In genomic region chr10:74178042-74178791, GRCh38 we compare ENCODE assay signal across 10 cellular contexts. TPM values are rescaled to one million over a fixed set of nuclear protein-coding genes. Genes with fewer than 3 reads are reported as not detected.
DNase-seq lines count a peak whose midpoint lies in the region; ATAC-seq and TF ChIP-seq lines count a peak whose summit lies in the region.
"Had no signal": no experiment of that assay in that cellular context is flagged by ENCODE, and none has a peak within 500 bp of the region (broad histone marks: within the 10 kb centered on the region; RNA-seq: fewer than 3 reads in every experiment).

No MANE protein-coding gene starts in this region.

- POLR2A ChIA-PET in OCI-LY7 (lab: Charles Lee) = interaction anchor here (0.6 to 3.1 kb wide), 9 partner anchors 12 to 206 kb away, joined by 3 to 25 read pairs (median 4); partner anchors contain the start of gene ADK

- H3K4me3 Mint-ChIP-seq in T-helper 2 cell treated with Interferon-gamma antibody and Interleukin-4, amounts not matched to agents 5 μg/mL and 100 μg/mL, for 36 hours = peak overlapping the region; percentile 25
- no peak overlapping the region for H3K4me3 Mint-ChIP-seq in endodermal cell

- H3K27me3 ChIP-seq in endodermal cell (ENCODE audit: control insufficient read depth, insufficient read depth, low read length, poor library complexity, severe bottlenecking) (no peaks in the 10 kb centered on the region), skeletal muscle satellite cell (ENCODE audit: control insufficient read depth, insufficient read depth, low read length) (no peaks in the 10 kb centered on the region)

- H3K4me1 ChIP-seq in OCI-LY7 (ENCODE audit: insufficient read depth, low read length, poor library complexity, severe bottlenecking) (peaks cover 20% of the 10 kb centered on the region), endodermal cell (ENCODE audit: control insufficient read depth, insufficient read depth, low read length) (no peaks in the 10 kb centered on the region), skeletal muscle satellite cell (ENCODE audit: control insufficient read depth, insufficient read depth, low read length) (peaks cover 34% of the 10 kb centered on the region)

- DNase-seq in T-helper 2 cell treated with Interferon-gamma antibody and Interleukin-4, amounts not matched to agents 5 μg/mL and 100 μg/mL, for 36 hours (ENCODE audit: low spot score) = no peak
- DNase-seq in T-helper 2 cell (no peak), OCI-LY7 (ENCODE audit: low spot score) (no peak), endodermal cell (no peak), NCI-H526 treated with DMSO at 0.1 percent for 48 hours (lab: John Stamatoyannopoulos, UW) (no peak), NOMO-1 treated with DMSO at 0.1 percent for 48 hours (lab: John Stamatoyannopoulos, UW; ENCODE audit: unreplicated experiment) (no peak)
- DNase-seq: NCI-H146, substantia nigra had no signal

- H3K27ac Mint-ChIP-seq in T-helper 2 cell treated with Interferon-gamma antibody and Interleukin-4, amounts not matched to agents 5 μg/mL and 100 μg/mL, for 36 hours = peak overlapping the region; percentile 34
- no peak overlapping the region for H3K27ac Mint-ChIP-seq in endodermal cell

- WGBS in endodermal cell (ENCODE audit: insufficient coverage in 1 of 2, insufficient read length in 1 of 2), 2 experiments = 92 to 100% methylated on average over 2 to 5 of the region's 5 CpGs

- no peaks in the 10 kb centered on the region for H3K9me3 Mint-ChIP-seq in T-helper 2 cell treated with Interferon-gamma antibody and Interleukin-4, amounts not matched to agents 5 μg/mL and 100 μg/mL, for 36 hours
- no peaks in the 10 kb centered on the region for H3K9me3 Mint-ChIP-seq in endodermal cell

- H3K27me3 Mint-ChIP-seq in T-helper 2 cell treated with Interferon-gamma antibody and Interleukin-4, amounts not matched to agents 5 μg/mL and 100 μg/mL, for 36 hours (ENCODE audit: low read depth) = no peaks in the 10 kb centered on the region
- H3K27me3 Mint-ChIP-seq in endodermal cell (ENCODE audit: insufficient read depth) = no peaks in the 10 kb centered on the region

- H3K27ac ChIP-seq in OCI-LY7 (ENCODE audit: low read depth, low read length, poor library complexity, severe bottlenecking) (no peak overlapping the region), endodermal cell (ENCODE audit: low read depth, low read length) (no peak overlapping the region)

- intact Hi-C loops in OCI-LY7 (cut with micrococcal nuclease; ENCODE audit: unreplicated experiment) = no loop called here

- no peaks in the 10 kb centered on the region for H3K36me3 Mint-ChIP-seq in T-helper 2 cell treated with Interferon-gamma antibody and Interleukin-4, amounts not matched to agents 5 μg/mL and 100 μg/mL, for 36 hours (ENCODE audit: low read depth)
- H3K36me3 Mint-ChIP-seq in endodermal cell (ENCODE audit: low read depth) = no peaks in the 10 kb centered on the region

- H3K4me3 ChIP-seq in OCI-LY7 (ENCODE audit: low read depth, low read length, poor library complexity, severe bottlenecking) = peak overlapping the region; percentile 15
- peak overlapping the region; percentile 65 for H3K4me3 ChIP-seq in endodermal cell (ENCODE audit: low read length)
- no peak overlapping the region for H3K4me3 ChIP-seq in skeletal muscle satellite cell (ENCODE audit: low read length)

- CTCF ChIA-PET in OCI-LY7 (lab: Charles Lee; ENCODE audit: unreplicated experiment) = no interaction called here

- H3K79me2 ChIP-seq in OCI-LY7 (ENCODE audit: insufficient read depth, low read depth, low read length) = peaks cover 42% of the 10 kb centered on the region; the same call in 1 of the 2 replicates

- TF ChIP-seq CTCF in OCI-LY7 (conservative IDR thresholded peaks at IDR 0.05; ENCODE audit: low read length) (no peak), endodermal cell (conservative IDR thresholded peaks at IDR 0.05) (no peak)

- H3K36me3 ChIP-seq in OCI-LY7 (ENCODE audit: insufficient read depth, low read length) = no peaks in the 10 kb centered on the region
- H3K36me3 ChIP-seq in endodermal cell (ENCODE audit: control insufficient read depth, insufficient read depth, low read length) = no peaks in the 10 kb centered on the region
- no peaks in the 10 kb centered on the region for H3K36me3 ChIP-seq in skeletal muscle satellite cell (ENCODE audit: insufficient read depth, low read length)

- no peaks in the 10 kb centered on the region for H3K9me2 ChIP-seq in OCI-LY7 (ENCODE audit: insufficient read depth, low read length)

- H3K9ac ChIP-seq in endodermal cell (ENCODE audit: extremely low read depth, low read length, poor library complexity, severe bottlenecking) = no peak overlapping the region
- H3K9ac ChIP-seq in skeletal muscle satellite cell (ENCODE audit: low read depth, low read length) = no peak overlapping the region

- H4K20me1 ChIP-seq in OCI-LY7 (ENCODE audit: insufficient read depth, low read length) = no peaks in the 10 kb centered on the region

- no peaks in the 10 kb centered on the region for H3K9me3 ChIP-seq in OCI-LY7 (ENCODE audit: low read length)
- no peaks in the 10 kb centered on the region for H3K9me3 ChIP-seq in endodermal cell (ENCODE audit: control insufficient read depth, low read length)
- H3K9me3 ChIP-seq in skeletal muscle satellite cell (replicated peaks; ENCODE audit: low read length) = no peaks in the 10 kb centered on the region

- peak overlapping the region; percentile 40 for H3K4me2 ChIP-seq in OCI-LY7 (ENCODE audit: low read length)
- H3K4me2 ChIP-seq in skeletal muscle satellite cell (ENCODE audit: low read length) = peak overlapping the region; percentile 11

- ATAC-seq in GM21528 (IDR thresholded peaks at IDR 0.05; ENCODE audit: low FRiP score, unreplicated experiment) = no peak

- H2AFZ ChIP-seq in OCI-LY7 (ENCODE audit: low read length) = no peak overlapping the region

- BruUV-seq in OCI-LY7 (replicated peaks; lab: Mats Ljungman, UMichigan) = no TSS peak

- peaks cover 42% of the 10 kb centered on the region for H3K4me1 Mint-ChIP-seq in T-helper 2 cell treated with Interferon-gamma antibody and Interleukin-4, amounts not matched to agents 5 μg/mL and 100 μg/mL, for 36 hours (ENCODE audit: low read depth)
- peaks cover 12% of the 10 kb centered on the region for H3K4me1 Mint-ChIP-seq in endodermal cell

RNA-seq across cellular contexts. Expression of gene ADK, which starts 27.2 kb away (rescaled TPM):
- total RNA-seq in OCI-LY7 (2014; rRNA removed; shearing (Covaris generic)) = 20.2 and 26.4 TPM in 2 replicates
- total RNA-seq in OCI-LY7 (2022) = 31.1 and 39.0 TPM in 2 replicates
- 10 to 100 TPM; 23.6 to 36.7 TPM for total RNA-seq in endodermal cell
- 37.2 TPM for polyA plus RNA-seq in endodermal cell (2013, experiment 1 of 2)
- polyA plus RNA-seq in endodermal cell (2013, experiment 2 of 2) = 39.2 TPM
- 59.1 and 78.4 TPM in 2 replicates for total RNA-seq in skeletal muscle satellite cell (2012; rRNA removed)

RNA-seq across cellular contexts. Expression of gene AP3M1, which starts 27.6 kb away (rescaled TPM):
- total RNA-seq in OCI-LY7 (2014; rRNA removed; shearing (Covaris generic)) = 29.1 and 35.5 TPM in 2 replicates
- total RNA-seq in OCI-LY7 (2022) (53.6 and 54.2 TPM in 2 replicates), endodermal cell (10 to 100 TPM; 47.2 to 53.5 TPM)
- polyA plus RNA-seq in endodermal cell (2013, experiment 1 of 2) = 72.4 TPM
- 64.9 TPM for polyA plus RNA-seq in endodermal cell (2013, experiment 2 of 2)
- 31.2 and 32.2 TPM in 2 replicates for total RNA-seq in skeletal muscle satellite cell (2012; rRNA removed)
